In genomic region chr1:183318433-183318832, GRCh38 we compare ENCODE assay signal across 8 cellular contexts.
DNase-seq lines count a peak whose midpoint lies in the region; ATAC-seq and TF ChIP-seq lines count a peak whose summit lies in the region.

No MANE protein-coding gene starts in this region.

- no peaks in the 10 kb centered on the region for H3K36me3 ChIP-seq in gastroesophageal sphincter

- H3K27ac ChIP-seq in gastroesophageal sphincter, result peak overlapping the region in 3 of 4 donors; percentile 67 to 70 (median 67)

- H3K27me3 Mint-ChIP-seq in progenitor cell of endocrine pancreas, result no peaks in the 10 kb centered on the region

- DNase-seq in ELF-1 (ENCODE audit: low read depth, low spot score) (peak; percentile 84), SKM-1 treated with dmso at 0.1 percent for 144 hours (lab: John Stamatoyannopoulos, UW; ENCODE audit: unreplicated experiment) (peak; percentile 52), progenitor cell of endocrine pancreas (ENCODE audit: low spot score, unreplicated experiment) (no peak), NCI-H1092 treated with DMSO at 0.1 percent for 48 hours (lab: John Stamatoyannopoulos, UW) (no peak), NCI-H2081 (lab: John Stamatoyannopoulos, UW) (no peak)
- DNase-seq in activated CD8-positive, alpha-beta memory T cell treated with anti-CD3 and anti-CD28 coated beads, Interleukin-2, amount 50 U/mL, for 48 hours, result no peak

- no peak overlapping the region for H3K4me3 Mint-ChIP-seq in progenitor cell of endocrine pancreas (ENCODE audit: low read depth)

- H3K9me3 ChIP-seq in gastroesophageal sphincter, result no peaks in the 10 kb centered on the region

- H3K36me3 Mint-ChIP-seq in progenitor cell of endocrine pancreas (ENCODE audit: insufficient read depth), result no peaks in the 10 kb centered on the region

- ATAC-seq in HG02623 (IDR thresholded peaks at IDR 0.05; ENCODE audit: unreplicated experiment), result peak; percentile 53
- peak; percentile 95 for ATAC-seq in gastroesophageal sphincter

- no peak for TF ChIP-seq EP300 in gastroesophageal sphincter (IDR thresholded peaks at IDR 0.05)

- no peak overlapping the region for H3K4me3 ChIP-seq in gastroesophageal sphincter

- no peak overlapping the region for H3K27ac Mint-ChIP-seq in progenitor cell of endocrine pancreas

- peak; percentile 57 to 89 (median 78) for TF ChIP-seq CTCF in gastroesophageal sphincter (IDR thresholded peaks at IDR 0.05)
- TF ChIP-seq CTCF in progenitor cell of endocrine pancreas (IDR thresholded peaks at IDR 0.05; ENCODE audit: unreplicated experiment), result peak; percentile 24

- no peaks in the 10 kb centered on the region for H3K27me3 ChIP-seq in gastroesophageal sphincter

- H3K4me1 ChIP-seq in gastroesophageal sphincter, result peaks cover 0 to 27% (median 10%) of the 10 kb centered on the region in 3 donors

- TF ChIP-seq POLR2A in gastroesophageal sphincter (IDR thresholded peaks at IDR 0.05), result no peak

- peaks cover 4% of the 10 kb centered on the region for H3K4me1 Mint-ChIP-seq in progenitor cell of endocrine pancreas (ENCODE audit: low read depth)

- H3K9me3 Mint-ChIP-seq in progenitor cell of endocrine pancreas (ENCODE audit: low read depth), result no peaks in the 10 kb centered on the region

- 10% methylated on average over 3 of the region's 4 CpGs for WGBS in gastroesophageal sphincter (ENCODE audit: low coverage in 1 of 2), 2 donors

Comparison
In these comparisons a context has a peak if more than half of its experiments do, and no peak if none do; other contexts are left out.
1. DNase-seq: peak in ELF-1 (single experiment) and SKM-1 treated with dmso at 0.1 percent for 144 hours (single experiment); none in progenitor cell of endocrine pancreas (single experiment), activated CD8-positive, alpha-beta memory T cell treated with anti-CD3 and anti-CD28 coated beads, Interleukin-2, amount 50 U/mL, for 48 hours (single experiment), NCI-H1092 treated with DMSO at 0.1 percent for 48 hours (single experiment) and NCI-H2081 (0 of 2).